ENCODE assay signal across 1 cellular context in genomic region chr10:4132216-4132556, GRCh38.
TF ChIP-seq lines count a peak whose summit lies in the region.

No MANE protein-coding gene starts in this region.

TF ChIP-seq in K562, 482 proteins besides CTCF, POLR2A, EP300 and RAD21 (continued from another document):
- no peak for TF ChIP-seq TFE3 (CRISPR knock-in tag; IDR thresholded peaks at IDR 0.05)
- no peak for TF ChIP-seq ASH1L (IDR thresholded peaks at IDR 0.05; ENCODE audit: borderline replicate concordance, low read depth, partially characterized antibody)
- no peak for TF ChIP-seq SMAD3 (CRISPR knock-in tag; conservative IDR thresholded peaks at IDR 0.05)
- TF ChIP-seq MECOM (CRISPR knock-in tag; IDR thresholded peaks at IDR 0.05) = no peak
- no peak for TF ChIP-seq HCFC1 (IDR thresholded peaks at IDR 0.05; ENCODE audit: low read depth, low read length)
- TF ChIP-seq, protein P1, sequence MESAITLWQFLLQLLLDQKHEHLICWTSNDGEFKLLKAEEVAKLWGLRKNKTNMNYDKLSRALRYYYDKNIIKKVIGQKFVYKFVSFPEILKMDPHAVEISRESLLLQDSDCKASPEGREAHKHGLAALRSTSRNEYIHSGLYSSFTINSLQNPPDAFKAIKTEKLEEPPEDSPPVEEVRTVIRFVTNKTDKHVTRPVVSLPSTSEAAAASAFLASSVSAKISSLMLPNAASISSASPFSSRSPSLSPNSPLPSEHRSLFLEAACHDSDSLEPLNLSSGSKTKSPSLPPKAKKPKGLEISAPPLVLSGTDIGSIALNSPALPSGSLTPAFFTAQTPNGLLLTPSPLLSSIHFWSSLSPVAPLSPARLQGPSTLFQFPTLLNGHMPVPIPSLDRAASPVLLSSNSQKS (CRISPR knock-in tag; IDR thresholded peaks at IDR 0.05) = no peak
- TF ChIP-seq, protein P2, sequence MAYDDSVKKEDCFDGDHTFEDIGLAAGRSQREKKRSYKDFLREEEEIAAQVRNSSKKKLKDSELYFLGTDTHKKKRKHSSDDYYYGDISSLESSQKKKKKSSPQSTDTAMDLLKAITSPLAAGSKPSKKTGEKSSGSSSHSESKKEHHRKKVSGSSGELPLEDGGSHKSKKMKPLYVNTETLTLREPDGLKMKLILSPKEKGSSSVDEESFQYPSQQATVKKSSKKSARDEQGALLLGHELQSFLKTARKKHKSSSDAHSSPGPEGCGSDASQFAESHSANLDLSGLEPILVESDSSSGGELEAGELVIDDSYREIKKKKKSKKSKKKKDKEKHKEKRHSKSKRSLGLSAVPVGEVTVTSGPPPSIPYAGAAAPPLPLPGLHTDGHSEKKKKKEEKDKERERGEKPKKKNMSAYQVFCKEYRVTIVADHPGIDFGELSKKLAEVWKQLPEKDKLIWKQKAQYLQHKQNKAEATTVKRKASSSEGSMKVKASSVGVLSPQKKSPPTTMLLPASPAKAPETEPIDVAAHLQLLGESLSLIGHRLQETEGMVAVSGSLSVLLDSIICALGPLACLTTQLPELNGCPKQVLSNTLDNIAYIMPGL (CRISPR knock-in tag; IDR thresholded peaks at IDR 0.05) = no peak
